Comparison of ENCODE assay signal across 26 cellular contexts in the genomic region with DNA sequence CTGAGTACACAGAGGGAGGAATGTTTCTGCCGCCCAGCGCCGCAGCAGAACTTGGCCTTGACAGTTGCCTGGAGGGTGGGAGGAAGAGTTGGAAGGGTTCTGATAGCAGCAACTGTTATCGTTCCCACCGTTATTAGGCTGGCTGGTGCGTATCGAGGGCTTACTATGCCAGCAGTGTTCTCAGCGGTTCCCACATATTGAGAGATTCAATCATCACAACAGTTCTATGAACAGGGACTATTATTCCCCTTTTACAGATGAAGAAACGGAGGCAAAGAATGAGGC.
"Had no signal": no experiment of that assay in that cellular context is flagged by ENCODE, and none has a peak within 500 bp of the region (broad histone marks: within the 10 kb centered on the region; RNA-seq: fewer than 3 reads in every experiment).

No MANE protein-coding gene starts in this region.

- H3K9me3 ChIP-seq: MG63, SJCRH30 had no signal

- DNase-seq: IMR-90; Karpas-422; KG1; MG63; NCI-H1092; NCI-H1105 treated with DMSO at 0.1 percent for 48 hours; NCI-H1417 treated with DMSO at 0.1 percent for 48 hours; NCI-H146; NCI-H1694 treated with DMSO at 0.1 percent for 48 hours; NCI-H1930; NCI-H2081; NCI-H2107; NCI-H226; NCI-H446; NCI-H510A; NCI-H524 treated with DMSO at 0.1 percent for 48 hours; NCI-H69; NCI-H774; NK-92 treated with Interleukin-12 subunit alpha and Interleukin-12 subunit beta, amount 100 ng/mL, for 24 hours; PC-3; SHP77 treated with DMSO at 0.1 percent for 48 hours; SJCRH30 had no signal

- H3K36me3 ChIP-seq: MG63, SJCRH30 had no signal

- H3K27ac ChIP-seq: SJCRH30 had no signal

- H3K4me3 ChIP-seq: MG63, SJCRH30 had no signal

- H3K27me3 ChIP-seq: SJCRH30 had no signal

- ATAC-seq: HepG2, Panc1, PC-3, Right ventricle myocardium inferior, SK-N-SH treated with all-trans-retinoic acid at 6 μM for 48 hours had no signal
